ENCODE assay signal across 1 cellular context in the genomic region with DNA sequence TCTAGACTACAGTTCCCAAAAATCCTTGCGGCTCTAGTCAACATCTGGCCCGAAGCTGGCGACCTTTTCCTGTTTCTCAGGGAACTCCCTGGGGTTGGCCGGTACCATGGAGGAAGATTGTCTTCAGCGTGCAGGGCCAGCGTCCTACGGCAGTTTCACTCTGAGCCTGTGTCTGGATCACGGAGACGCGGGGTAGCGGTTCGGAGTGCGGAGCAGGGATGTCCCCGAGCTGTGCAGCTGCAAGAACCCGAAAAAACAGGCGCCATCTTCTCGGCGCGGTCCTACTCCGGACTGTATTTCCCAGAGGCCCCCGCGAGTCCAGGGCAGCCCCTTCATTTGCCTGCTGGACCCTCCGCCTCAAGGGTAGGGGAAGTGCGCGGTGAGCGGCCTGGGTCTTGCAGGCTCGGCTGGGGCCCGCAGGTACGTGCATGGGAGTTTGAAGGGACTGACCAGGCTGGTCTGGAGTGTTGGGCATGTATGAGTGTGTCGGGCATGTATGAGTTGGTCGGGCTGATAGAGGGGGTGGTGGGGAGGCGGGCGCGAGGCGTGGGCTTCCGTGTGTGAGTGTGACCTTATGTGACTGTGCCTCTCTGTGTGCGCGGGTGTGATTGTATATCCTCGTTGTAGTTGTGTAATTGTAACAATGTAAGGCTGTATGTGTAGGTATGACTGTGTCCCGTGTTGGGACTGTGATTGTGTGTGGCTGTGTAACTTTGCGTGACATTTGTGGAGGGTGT.
TF ChIP-seq lines count a peak whose summit lies in the region.

A gene (plus strand): TSS at position 360 of the 737 bp plus-strand sequence. CDS start 12,240 bp downstream, outside the sequence.

TF ChIP-seq in GM12878, 131 proteins besides CTCF, POLR2A, EP300 and RAD21 (continued from another document and continues in another):
- TF ChIP-seq, protein P1, sequence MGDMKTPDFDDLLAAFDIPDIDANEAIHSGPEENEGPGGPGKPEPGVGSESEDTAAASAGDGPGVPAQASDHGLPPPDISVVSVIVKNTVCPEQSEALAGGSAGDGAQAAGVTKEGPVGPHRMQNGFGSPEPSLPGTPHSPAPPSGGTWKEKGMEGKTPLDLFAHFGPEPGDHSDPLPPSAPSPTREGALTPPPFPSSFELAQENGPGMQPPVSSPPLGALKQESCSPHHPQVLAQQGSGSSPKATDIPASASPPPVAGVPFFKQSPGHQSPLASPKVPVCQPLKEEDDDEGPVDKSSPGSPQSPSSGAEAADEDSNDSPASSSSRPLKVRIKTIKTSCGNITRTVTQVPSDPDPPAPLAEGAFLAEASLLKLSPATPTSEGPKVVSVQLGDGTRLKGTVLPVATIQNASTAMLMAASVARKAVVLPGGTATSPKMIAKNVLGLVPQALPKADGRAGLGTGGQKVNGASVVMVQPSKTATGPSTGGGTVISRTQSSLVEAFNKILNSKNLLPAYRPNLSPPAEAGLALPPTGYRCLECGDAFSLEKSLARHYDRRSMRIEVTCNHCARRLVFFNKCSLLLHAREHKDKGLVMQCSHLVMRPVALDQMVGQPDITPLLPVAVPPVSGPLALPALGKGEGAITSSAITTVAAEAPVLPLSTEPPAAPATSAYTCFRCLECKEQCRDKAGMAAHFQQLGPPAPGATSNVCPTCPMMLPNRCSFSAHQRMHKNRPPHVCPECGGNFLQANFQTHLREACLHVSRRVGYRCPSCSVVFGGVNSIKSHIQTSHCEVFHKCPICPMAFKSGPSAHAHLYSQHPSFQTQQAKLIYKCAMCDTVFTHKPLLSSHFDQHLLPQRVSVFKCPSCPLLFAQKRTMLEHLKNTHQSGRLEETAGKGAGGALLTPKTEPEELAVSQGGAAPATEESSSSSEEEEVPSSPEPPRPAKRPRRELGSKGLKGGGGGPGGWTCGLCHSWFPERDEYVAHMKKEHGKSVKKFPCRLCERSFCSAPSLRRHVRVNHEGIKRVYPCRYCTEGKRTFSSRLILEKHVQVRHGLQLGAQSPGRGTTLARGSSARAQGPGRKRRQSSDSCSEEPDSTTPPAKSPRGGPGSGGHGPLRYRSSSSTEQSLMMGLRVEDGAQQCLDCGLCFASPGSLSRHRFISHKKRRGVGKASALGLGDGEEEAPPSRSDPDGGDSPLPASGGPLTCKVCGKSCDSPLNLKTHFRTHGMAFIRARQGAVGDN (IDR thresholded peaks at IDR 0.05), result no peak
- TF ChIP-seq, protein P2, sequence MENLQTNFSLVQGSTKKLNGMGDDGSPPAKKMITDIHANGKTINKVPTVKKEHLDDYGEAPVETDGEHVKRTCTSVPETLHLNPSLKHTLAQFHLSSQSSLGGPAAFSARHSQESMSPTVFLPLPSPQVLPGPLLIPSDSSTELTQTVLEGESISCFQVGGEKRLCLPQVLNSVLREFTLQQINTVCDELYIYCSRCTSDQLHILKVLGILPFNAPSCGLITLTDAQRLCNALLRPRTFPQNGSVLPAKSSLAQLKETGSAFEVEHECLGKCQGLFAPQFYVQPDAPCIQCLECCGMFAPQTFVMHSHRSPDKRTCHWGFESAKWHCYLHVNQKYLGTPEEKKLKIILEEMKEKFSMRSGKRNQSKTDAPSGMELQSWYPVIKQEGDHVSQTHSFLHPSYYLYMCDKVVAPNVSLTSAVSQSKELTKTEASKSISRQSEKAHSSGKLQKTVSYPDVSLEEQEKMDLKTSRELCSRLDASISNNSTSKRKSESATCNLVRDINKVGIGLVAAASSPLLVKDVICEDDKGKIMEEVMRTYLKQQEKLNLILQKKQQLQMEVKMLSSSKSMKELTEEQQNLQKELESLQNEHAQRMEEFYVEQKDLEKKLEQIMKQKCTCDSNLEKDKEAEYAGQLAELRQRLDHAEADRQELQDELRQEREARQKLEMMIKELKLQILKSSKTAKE (IDR thresholded peaks at IDR 0.05; ENCODE audit: low read depth, poor library complexity, severe bottlenecking), result no peak
- no peak; the same call in none of the 2 replicates for TF ChIP-seq MTA2 (IDR thresholded peaks at IDR 0.05; ENCODE audit: low read depth)
- peak; percentile 75 for TF ChIP-seq MYC (IDR thresholded peaks at IDR 0.05; ENCODE audit: insufficient read depth, insufficient read length, insufficient replicate concordance, low read length, severe bottlenecking)
- no peak for TF ChIP-seq CHD4 (IDR thresholded peaks at IDR 0.05)
- peak; percentile 61 for TF ChIP-seq NR2F1 (conservative IDR thresholded peaks at IDR 0.05)
- TF ChIP-seq RB1 (IDR thresholded peaks at IDR 0.05; ENCODE audit: borderline replicate concordance), result 0 out of 2 replicates have a peak, but pooled peaks have one; percentile 19
- TF ChIP-seq GATAD2B (conservative IDR thresholded peaks at IDR 0.05; ENCODE audit: low read depth), result no peak
- no peak for TF ChIP-seq HDAC6 (IDR thresholded peaks at IDR 0.05; ENCODE audit: unreplicated experiment)
- peak; percentile 76 for TF ChIP-seq SREBF1 (IDR thresholded peaks at IDR 0.05; ENCODE audit: low read length)
- TF ChIP-seq CEBPB (IDR thresholded peaks at IDR 0.05; ENCODE audit: borderline replicate concordance in 1 of 2, low read depth in 2 of 2, low read length in 2 of 2), result no peak
- TF ChIP-seq NFXL1 (IDR thresholded peaks at IDR 0.05; ENCODE audit: borderline replicate concordance), result no peak
- TF ChIP-seq TCF3 (IDR thresholded peaks at IDR 0.05; ENCODE audit: borderline replicate concordance, insufficient read depth, low read depth, low read length), result no peak
- TF ChIP-seq, protein P3, sequence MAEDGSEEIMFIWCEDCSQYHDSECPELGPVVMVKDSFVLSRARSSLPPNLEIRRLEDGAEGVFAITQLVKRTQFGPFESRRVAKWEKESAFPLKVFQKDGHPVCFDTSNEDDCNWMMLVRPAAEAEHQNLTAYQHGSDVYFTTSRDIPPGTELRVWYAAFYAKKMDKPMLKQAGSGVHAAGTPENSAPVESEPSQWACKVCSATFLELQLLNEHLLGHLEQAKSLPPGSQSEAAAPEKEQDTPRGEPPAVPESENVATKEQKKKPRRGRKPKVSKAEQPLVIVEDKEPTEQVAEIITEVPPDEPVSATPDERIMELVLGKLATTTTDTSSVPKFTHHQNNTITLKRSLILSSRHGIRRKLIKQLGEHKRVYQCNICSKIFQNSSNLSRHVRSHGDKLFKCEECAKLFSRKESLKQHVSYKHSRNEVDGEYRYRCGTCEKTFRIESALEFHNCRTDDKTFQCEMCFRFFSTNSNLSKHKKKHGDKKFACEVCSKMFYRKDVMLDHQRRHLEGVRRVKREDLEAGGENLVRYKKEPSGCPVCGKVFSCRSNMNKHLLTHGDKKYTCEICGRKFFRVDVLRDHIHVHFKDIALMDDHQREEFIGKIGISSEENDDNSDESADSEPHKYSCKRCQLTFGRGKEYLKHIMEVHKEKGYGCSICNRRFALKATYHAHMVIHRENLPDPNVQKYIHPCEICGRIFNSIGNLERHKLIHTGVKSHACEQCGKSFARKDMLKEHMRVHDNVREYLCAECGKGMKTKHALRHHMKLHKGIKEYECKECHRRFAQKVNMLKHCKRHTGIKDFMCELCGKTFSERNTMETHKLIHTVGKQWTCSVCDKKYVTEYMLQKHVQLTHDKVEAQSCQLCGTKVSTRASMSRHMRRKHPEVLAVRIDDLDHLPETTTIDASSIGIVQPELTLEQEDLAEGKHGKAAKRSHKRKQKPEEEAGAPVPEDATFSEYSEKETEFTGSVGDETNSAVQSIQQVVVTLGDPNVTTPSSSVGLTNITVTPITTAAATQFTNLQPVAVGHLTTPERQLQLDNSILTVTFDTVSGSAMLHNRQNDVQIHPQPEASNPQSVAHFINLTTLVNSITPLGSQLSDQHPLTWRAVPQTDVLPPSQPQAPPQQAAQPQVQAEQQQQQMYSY (CRISPR knock-in tag; IDR thresholded peaks at IDR 0.05), result no peak
- TF ChIP-seq ZBED1 (IDR thresholded peaks at IDR 0.05; ENCODE audit: borderline replicate concordance), result no peak
- TF ChIP-seq POLR2AphosphoS5 (IDR thresholded peaks at IDR 0.05; ENCODE audit: low read length), result peak; percentile 86
- TF ChIP-seq, protein P4, sequence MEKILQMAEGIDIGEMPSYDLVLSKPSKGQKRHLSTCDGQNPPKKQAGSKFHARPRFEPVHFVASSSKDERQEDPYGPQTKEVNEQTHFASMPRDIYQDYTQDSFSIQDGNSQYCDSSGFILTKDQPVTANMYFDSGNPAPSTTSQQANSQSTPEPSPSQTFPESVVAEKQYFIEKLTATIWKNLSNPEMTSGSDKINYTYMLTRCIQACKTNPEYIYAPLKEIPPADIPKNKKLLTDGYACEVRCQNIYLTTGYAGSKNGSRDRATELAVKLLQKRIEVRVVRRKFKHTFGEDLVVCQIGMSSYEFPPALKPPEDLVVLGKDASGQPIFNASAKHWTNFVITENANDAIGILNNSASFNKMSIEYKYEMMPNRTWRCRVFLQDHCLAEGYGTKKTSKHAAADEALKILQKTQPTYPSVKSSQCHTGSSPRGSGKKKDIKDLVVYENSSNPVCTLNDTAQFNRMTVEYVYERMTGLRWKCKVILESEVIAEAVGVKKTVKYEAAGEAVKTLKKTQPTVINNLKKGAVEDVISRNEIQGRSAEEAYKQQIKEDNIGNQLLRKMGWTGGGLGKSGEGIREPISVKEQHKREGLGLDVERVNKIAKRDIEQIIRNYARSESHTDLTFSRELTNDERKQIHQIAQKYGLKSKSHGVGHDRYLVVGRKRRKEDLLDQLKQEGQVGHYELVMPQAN (conservative IDR thresholded peaks at IDR 0.05), result peak; percentile 41; the same call in 1 of the 2 replicates
- TF ChIP-seq, protein P5, sequence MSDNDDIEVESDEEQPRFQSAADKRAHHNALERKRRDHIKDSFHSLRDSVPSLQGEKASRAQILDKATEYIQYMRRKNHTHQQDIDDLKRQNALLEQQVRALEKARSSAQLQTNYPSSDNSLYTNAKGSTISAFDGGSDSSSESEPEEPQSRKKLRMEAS (IDR thresholded peaks at IDR 0.05; ENCODE audit: low read depth, low read length), result peak; percentile 66; the same call in 1 of the 2 replicates
- TF ChIP-seq RAD51 (IDR thresholded peaks at IDR 0.05), result 0 out of 2 replicates have a peak, but pooled peaks have one; percentile 27
- no peak for TF ChIP-seq ZNF24 (IDR thresholded peaks at IDR 0.05)
- no peak for TF ChIP-seq SIN3A (IDR thresholded peaks at IDR 0.05; ENCODE audit: low read depth, low read length)
- TF ChIP-seq, protein P6, sequence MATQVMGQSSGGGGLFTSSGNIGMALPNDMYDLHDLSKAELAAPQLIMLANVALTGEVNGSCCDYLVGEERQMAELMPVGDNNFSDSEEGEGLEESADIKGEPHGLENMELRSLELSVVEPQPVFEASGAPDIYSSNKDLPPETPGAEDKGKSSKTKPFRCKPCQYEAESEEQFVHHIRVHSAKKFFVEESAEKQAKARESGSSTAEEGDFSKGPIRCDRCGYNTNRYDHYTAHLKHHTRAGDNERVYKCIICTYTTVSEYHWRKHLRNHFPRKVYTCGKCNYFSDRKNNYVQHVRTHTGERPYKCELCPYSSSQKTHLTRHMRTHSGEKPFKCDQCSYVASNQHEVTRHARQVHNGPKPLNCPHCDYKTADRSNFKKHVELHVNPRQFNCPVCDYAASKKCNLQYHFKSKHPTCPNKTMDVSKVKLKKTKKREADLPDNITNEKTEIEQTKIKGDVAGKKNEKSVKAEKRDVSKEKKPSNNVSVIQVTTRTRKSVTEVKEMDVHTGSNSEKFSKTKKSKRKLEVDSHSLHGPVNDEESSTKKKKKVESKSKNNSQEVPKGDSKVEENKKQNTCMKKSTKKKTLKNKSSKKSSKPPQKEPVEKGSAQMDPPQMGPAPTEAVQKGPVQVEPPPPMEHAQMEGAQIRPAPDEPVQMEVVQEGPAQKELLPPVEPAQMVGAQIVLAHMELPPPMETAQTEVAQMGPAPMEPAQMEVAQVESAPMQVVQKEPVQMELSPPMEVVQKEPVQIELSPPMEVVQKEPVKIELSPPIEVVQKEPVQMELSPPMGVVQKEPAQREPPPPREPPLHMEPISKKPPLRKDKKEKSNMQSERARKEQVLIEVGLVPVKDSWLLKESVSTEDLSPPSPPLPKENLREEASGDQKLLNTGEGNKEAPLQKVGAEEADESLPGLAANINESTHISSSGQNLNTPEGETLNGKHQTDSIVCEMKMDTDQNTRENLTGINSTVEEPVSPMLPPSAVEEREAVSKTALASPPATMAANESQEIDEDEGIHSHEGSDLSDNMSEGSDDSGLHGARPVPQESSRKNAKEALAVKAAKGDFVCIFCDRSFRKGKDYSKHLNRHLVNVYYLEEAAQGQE (IDR thresholded peaks at IDR 0.05; ENCODE audit: low read depth, low read length), result no peak
- TF ChIP-seq, protein P7, sequence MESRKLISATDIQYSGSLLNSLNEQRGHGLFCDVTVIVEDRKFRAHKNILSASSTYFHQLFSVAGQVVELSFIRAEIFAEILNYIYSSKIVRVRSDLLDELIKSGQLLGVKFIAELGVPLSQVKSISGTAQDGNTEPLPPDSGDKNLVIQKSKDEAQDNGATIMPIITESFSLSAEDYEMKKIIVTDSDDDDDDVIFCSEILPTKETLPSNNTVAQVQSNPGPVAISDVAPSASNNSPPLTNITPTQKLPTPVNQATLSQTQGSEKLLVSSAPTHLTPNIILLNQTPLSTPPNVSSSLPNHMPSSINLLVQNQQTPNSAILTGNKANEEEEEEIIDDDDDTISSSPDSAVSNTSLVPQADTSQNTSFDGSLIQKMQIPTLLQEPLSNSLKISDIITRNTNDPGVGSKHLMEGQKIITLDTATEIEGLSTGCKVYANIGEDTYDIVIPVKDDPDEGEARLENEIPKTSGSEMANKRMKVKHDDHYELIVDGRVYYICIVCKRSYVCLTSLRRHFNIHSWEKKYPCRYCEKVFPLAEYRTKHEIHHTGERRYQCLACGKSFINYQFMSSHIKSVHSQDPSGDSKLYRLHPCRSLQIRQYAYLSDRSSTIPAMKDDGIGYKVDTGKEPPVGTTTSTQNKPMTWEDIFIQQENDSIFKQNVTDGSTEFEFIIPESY (IDR thresholded peaks at IDR 0.05), result peak; percentile 56; the same call in 1 of the 2 replicates
- TF ChIP-seq KDM1A (IDR thresholded peaks at IDR 0.05; ENCODE audit: borderline replicate concordance), result no peak
- peak; percentile 89 for TF ChIP-seq RELA (IDR thresholded peaks at IDR 0.05; ENCODE audit: borderline replicate concordance, partially characterized antibody)
